Comparison of ENCODE assay signal across 24 cellular contexts in genomic region chr1:84840346-84840745, GRCh38. TPM values are rescaled to one million over a fixed set of nuclear protein-coding genes. Genes with fewer than 3 reads are reported as not detected.
DNase-seq lines count a peak whose midpoint lies in the region; ATAC-seq and TF ChIP-seq lines count a peak whose summit lies in the region.
"Had no signal": no experiment of that assay in that cellular context is flagged by ENCODE, and none has a peak within 500 bp of the region (broad histone marks: within the 10 kb centered on the region; RNA-seq: fewer than 3 reads in every experiment).

No MANE protein-coding gene starts in this region.

- H4K20me1 ChIP-seq in PC-3 (ENCODE audit: low read length): no peaks in the 10 kb centered on the region
- H4K20me1 ChIP-seq: BLaER1 treated with 17β-estradiol and CSF1 and Interleukin-3, amounts not matched to agents 10 nM and 100 nM had no signal

- peaks cover 36% of the 10 kb centered on the region for H3K4me1 ChIP-seq in PC-3 (ENCODE audit: insufficient read depth, low read length)
- H3K4me1 ChIP-seq in foreskin keratinocyte: peaks cover 40% of the 10 kb centered on the region
- H3K4me1 ChIP-seq: A549; BLaER1 treated with 17β-estradiol and CSF1 and Interleukin-3, amounts not matched to agents 10 nM and 100 nM had no signal

- H3K27ac Mint-ChIP-seq in activated T-cell treated with anti-CD3 and anti-CD28 coated beads, Interleukin-2, amount 50 U/mL, for 24 hours: no peak overlapping the region
- H3K27ac Mint-ChIP-seq: CD4-positive, alpha-beta memory T cell; GM23338; H9; HFFc6 had no signal

- CTCF ChIA-PET in PC-3 (lab: Charles Lee): no interaction called here

- H3K79me2 ChIP-seq in PC-3 (ENCODE audit: low read length): no peaks in the 10 kb centered on the region

- peak overlapping the region; percentile 96 for H3K27ac ChIP-seq in 22Rv1
- peak overlapping the region; percentile 59 for H3K27ac ChIP-seq in PC-3 (ENCODE audit: low read length)
- no peak overlapping the region for H3K27ac ChIP-seq in foreskin keratinocyte
- H3K27ac ChIP-seq: A549; BLaER1 treated with 17β-estradiol and CSF1 and Interleukin-3, amounts not matched to agents 10 nM and 100 nM had no signal

- H3F3A ChIP-seq in PC-3 (ENCODE audit: low read length, unreplicated experiment): peaks cover 5% of the 10 kb centered on the region

- peak; percentile 45 for ATAC-seq in PC-3
- no peak for ATAC-seq in foreskin keratinocyte
- ATAC-seq in GM18861 (IDR thresholded peaks at IDR 0.05; ENCODE audit: unreplicated experiment): no peak
- ATAC-seq: A549, GM23338 had no signal

- peaks cover 2% of the 10 kb centered on the region for H3K4me1 Mint-ChIP-seq in activated T-cell treated with anti-CD3 and anti-CD28 coated beads, Interleukin-2, amount 50 U/mL, for 24 hours (ENCODE audit: low read depth)
- H3K4me1 Mint-ChIP-seq: CD4-positive, alpha-beta memory T cell had no signal

- H3K4me3 Mint-ChIP-seq in activated T-cell treated with anti-CD3 and anti-CD28 coated beads, Interleukin-2, amount 50 U/mL, for 24 hours: no peak overlapping the region
- H3K4me3 Mint-ChIP-seq: CD4-positive, alpha-beta memory T cell; GM23338; H9; HFFc6 had no signal

- no peaks in the 10 kb centered on the region for H3K9me3 Mint-ChIP-seq in activated T-cell treated with anti-CD3 and anti-CD28 coated beads, Interleukin-2, amount 50 U/mL, for 24 hours
- H3K9me3 Mint-ChIP-seq: CD4-positive, alpha-beta memory T cell; GM23338; H9; HFFc6 had no signal

- no peak overlapping the region for H2AFZ ChIP-seq in PC-3 (ENCODE audit: low read length)
- H2AFZ ChIP-seq: GM23338 had no signal

- no peak overlapping the region for H3K4me3 ChIP-seq in PC-3 (ENCODE audit: low read length)
- H3K4me3 ChIP-seq: A549; BLaER1 treated with 17β-estradiol and CSF1 and Interleukin-3, amounts not matched to agents 10 nM and 100 nM; GM23338 had no signal

- POLR2A ChIA-PET in PC-3 (lab: Charles Lee; ENCODE audit: unreplicated experiment): interaction anchor here (0.6 to 0.7 kb wide), 2 partner anchors 12 to 335 kb away, joined by 5 to 10 read pairs; no protein-coding TSS in a partner anchor

- no peaks in the 10 kb centered on the region for H3K9me2 ChIP-seq in PC-3 (replicated peaks; ENCODE audit: low read length)

- H3K27me3 ChIP-seq in PC-3 (ENCODE audit: low read length) (no peaks in the 10 kb centered on the region), foreskin keratinocyte (no peaks in the 10 kb centered on the region)
- H3K27me3 ChIP-seq: BE2C; BLaER1 treated with 17β-estradiol and CSF1 and Interleukin-3, amounts not matched to agents 10 nM and 100 nM had no signal

- H3K36me3 ChIP-seq in PC-3 (ENCODE audit: low read depth, low read length): no peaks in the 10 kb centered on the region
- H3K36me3 ChIP-seq: BE2C; BLaER1 treated with 17β-estradiol and CSF1 and Interleukin-3, amounts not matched to agents 10 nM and 100 nM had no signal

- BruUV-seq in PC-3 (replicated peaks; lab: Mats Ljungman, UMichigan): no TSS peak

- H3K4me2 ChIP-seq in PC-3 (ENCODE audit: low read length): 0 out of 2 replicates have a peak overlapping the region, but pooled peaks have one; percentile 3
- H3K4me2 ChIP-seq: A549; BLaER1 treated with 17β-estradiol and CSF1 and Interleukin-3, amounts not matched to agents 10 nM and 100 nM; GM23338 had no signal

- H3K36me3 Mint-ChIP-seq in activated T-cell treated with anti-CD3 and anti-CD28 coated beads, Interleukin-2, amount 50 U/mL, for 24 hours (ENCODE audit: low read depth): no peaks in the 10 kb centered on the region
- H3K36me3 Mint-ChIP-seq: CD4-positive, alpha-beta memory T cell had no signal

- intact Hi-C loops in PC-3 (cut with micrococcal nuclease): no loop called here

- DNase-seq in ELR (ENCODE audit: low read depth): peak; percentile 40
- peak; percentile 65 for DNase-seq in PC-3
- peak; percentile 35 for DNase-seq in fibroblast of peridontal ligament (ENCODE audit: extremely low read depth)
- no peak for DNase-seq in DMS153 treated with DMSO at 0.1 percent for 48 hours (lab: John Stamatoyannopoulos, UW; ENCODE audit: unreplicated experiment)
- DNase-seq in activated T-cell treated with anti-CD3 and anti-CD28 coated beads, Interleukin-2, amount 50 U/mL, for 24 hours: no peak
- no peak for DNase-seq in foreskin keratinocyte
- DNase-seq: 8988T; ACHN; AML-193; BE2C; Calu3; CD4-positive, alpha-beta memory T cell; COR-L47; DND-41; EL; GF-D8; H9; HFFc6 had no signal

- TF ChIP-seq CTCF in 22Rv1 (IDR thresholded peaks at IDR 0.05): no peak
- no peak for TF ChIP-seq CTCF in PC-3 (conservative IDR thresholded peaks at IDR 0.05; ENCODE audit: low read depth, low read length)
- TF ChIP-seq CTCF in foreskin keratinocyte (conservative IDR thresholded peaks at IDR 0.05): no peak

- no peaks in the 10 kb centered on the region for H3K27me3 Mint-ChIP-seq in activated T-cell treated with anti-CD3 and anti-CD28 coated beads, Interleukin-2, amount 50 U/mL, for 24 hours
- H3K27me3 Mint-ChIP-seq: CD4-positive, alpha-beta memory T cell had no signal

- H3K9me3 ChIP-seq in PC-3 (ENCODE audit: low read length): no peaks in the 10 kb centered on the region
- H3K9me3 ChIP-seq: A549; BE2C; BLaER1 treated with 17β-estradiol and CSF1 and Interleukin-3, amounts not matched to agents 10 nM and 100 nM had no signal

- no peak overlapping the region for H3K9ac ChIP-seq in PC-3 (ENCODE audit: low read length)
- H3K9ac ChIP-seq: BLaER1 treated with 17β-estradiol and CSF1 and Interleukin-3, amounts not matched to agents 10 nM and 100 nM had no signal

RNA-seq across cellular contexts. Expression of gene LPAR3, which starts 52.7 kb away (rescaled TPM):
- total RNA-seq in PC-3 (2014; rRNA removed): 9.8 and 13.0 TPM in 2 replicates
- total RNA-seq in foreskin keratinocyte: 25.9 and 32.3 TPM in 2 replicates
- polyA plus RNA-seq in foreskin keratinocyte: 11.2 and 12.8 TPM in 2 replicates
- total RNA-seq: G401 had no signal

Comparison
In these comparisons a context has a peak if more than half of its experiments do, and no peak if none do; other contexts are left out.
1. DNase-seq: peak in ELR (single experiment), PC-3 (single experiment) and fibroblast of peridontal ligament (single experiment); none in DMS153 treated with DMSO at 0.1 percent for 48 hours (single experiment), activated T-cell treated with anti-CD3 and anti-CD28 coated beads, Interleukin-2, amount 50 U/mL, for 24 hours (single experiment) and foreskin keratinocyte (0 of 2).